8 cellular contexts compared by ENCODE assay signal in genomic region chr20:3846740-3847418, GRCh38. TPM values are rescaled to one million over a fixed set of nuclear protein-coding genes. Genes with fewer than 3 reads are reported as not detected.
DNase-seq lines count a peak whose midpoint lies in the region; ATAC-seq and TF ChIP-seq lines count a peak whose summit lies in the region.

MAVS (plus strand) TSS chr20:3846834; CDS start chr20:3854625, 7,791 bp downstream.

- H3K4me3 ChIP-seq in AG04449 (ENCODE audit: low read depth, low read length) (peak within 1 kb of the TSS; percentile 88), spleen (peak within 1 kb of the TSS; percentile 91 to 100 (median 98))

- DNase-seq in AG04449 (ENCODE audit: low read depth, low spot score) (no peak), NCI-H2196 treated with DMSO at 0.1 percent for 48 hours (lab: John Stamatoyannopoulos, UW; ENCODE audit: unreplicated experiment) (peak; percentile 64), caudate nucleus (lab: John Stamatoyannopoulos, UW) (peak in 60 of 61 donors; percentile 31 to 91 (median 81)), inferior parietal cortex (ENCODE audit: extremely low spot score) (peak; percentile 85), spleen (peak; percentile 96)
- peak; percentile 67 to 77 (median 73) for DNase-seq in activated CD4-positive, CD25-positive, alpha-beta regulatory T cell (lab: John Stamatoyannopoulos, UW)

- TF ChIP-seq CTCF in AG04449 (IDR thresholded peaks at IDR 0.05; ENCODE audit: insufficient read depth, low read length, missing control alignments) (no peak), spleen (IDR thresholded peaks at IDR 0.05 in 8 of 11, conservative IDR thresholded peaks at IDR 0.05 in 3 of 11) (peak in 3 of 11 experiments; percentile 6 to 41 (median 30))

- CTCF ChIA-PET in AG04449 (lab: Yijun Ruan, JAX), result interaction anchor here (1.7 kb wide), 1 partner anchor 11 kb away, joined by 5 read pairs; no protein-coding TSS in a partner anchor

- WGBS in spleen, 5 donors, result 0 to 1% (median 1%) methylated on average over 6 to 72 of the region's 72 CpGs

- TF ChIP-seq POLR2A in spleen (IDR thresholded peaks at IDR 0.05), result peak in 2 of 3 donors; percentile 37 to 48

- peak; percentile 89 for ATAC-seq in GM18868 (IDR thresholded peaks at IDR 0.05; ENCODE audit: unreplicated experiment)
- ATAC-seq in HG03103 (IDR thresholded peaks at IDR 0.05; ENCODE audit: low read depth, unreplicated experiment), result peak; percentile 80

- no peaks in the 10 kb centered on the region for H3K27me3 ChIP-seq in spleen (replicated peaks in 1 of 7)

- intact Hi-C loops in spleen (cut with DNase I; ENCODE audit: low total_unique reads), result no loop called here

- POLR2A ChIA-PET in AG04449 (lab: Yijun Ruan, JAX), result interaction anchor here (0.6 kb wide), 1 partner anchor 57 kb away, joined by 4 read pairs; no protein-coding TSS in a partner anchor

- H3K4me1 ChIP-seq in spleen, result peaks cover 15 to 53% (median 29%) of the 10 kb centered on the region in 6 donors

- H3K27ac ChIP-seq in caudate nucleus (ENCODE audit: low read depth, low read length) (peak within 1 kb of the TSS; percentile 94), spleen (peak within 1 kb of the TSS; percentile 86 to 96 (median 91))

- H3K36me3 ChIP-seq in spleen, result peaks cover 0 to 4% (median 0%) of the 10 kb centered on the region in 6 donors

- no peaks in the 10 kb centered on the region for H3K9me3 ChIP-seq in spleen

RNA-seq across cellular contexts. Expression of gene MAVS, which starts in this region (rescaled TPM):
- 10 to 100 TPM; 27.2 to 45.0 (median 41.0) TPM for total RNA-seq in spleen
- polyA plus RNA-seq in spleen, result 10 to 100 TPM in 1 of 3 donors, 1 to 10 TPM in 2; 4.1 to 18.5 (median 5.2) TPM
